Comparison of ENCODE assay signal across 18 cellular contexts in genomic region chr22:20577549-20577975, GRCh38.
A peak's percentile ranks its signal among the peaks of the same experiment; 100 is the strongest.
DNase-seq lines count a peak whose midpoint lies in the region; ATAC-seq and TF ChIP-seq lines count a peak whose summit lies in the region.
"Had no signal": no experiment of that assay in that cellular context is flagged by ENCODE, and none has a peak within 500 bp of the region (broad histone marks: within the 10 kb centered on the region; RNA-seq: fewer than 3 reads in every experiment).

No MANE protein-coding gene starts in this region.

- H3K9me3 Mint-ChIP-seq in activated CD8-positive, alpha-beta T cell treated with anti-CD3 and anti-CD28 coated beads, Interleukin-2, amount 10 ng/mL, durations not matched to agents 7 days and 5 days (ENCODE audit: insufficient read depth) = no peaks in the 10 kb centered on the region
- H3K9me3 Mint-ChIP-seq in type B pancreatic cell = no peaks in the 10 kb centered on the region
- H3K9me3 Mint-ChIP-seq: activated naive CD4-positive, alpha-beta T cell treated with anti-CD3 and anti-CD28 coated beads, Interleukin-2, amount 50 U/mL, for 24 hours had no signal

- H3K36me3 ChIP-seq in left ventricle myocardium inferior (peaks cover 73% of the 10 kb centered on the region), heart left ventricle (peaks cover 5 to 99% (median 76%) of the 10 kb centered on the region in 9 donors), lower lobe of right lung (peaks cover 94% of the 10 kb centered on the region)
- H3K36me3 ChIP-seq in effector memory CD4-positive, alpha-beta T cell (ENCODE audit: control insufficient read depth, insufficient read depth, low read length) = peaks cover 84% of the 10 kb centered on the region
- H3K36me3 ChIP-seq: ovary had no signal

- POLR2A ChIA-PET in activated CD8-positive, alpha-beta T cell treated with anti-CD3 and anti-CD28 coated beads, Interleukin-2, amount 10 ng/mL, durations not matched to agents 7 days and 5 days (lab: Charles Lee) = interaction anchor here (0.6 kb wide), 1 partner anchor 11 kb away, joined by 3 read pairs; no protein-coding TSS in a partner anchor

- ATAC-seq in heart left ventricle = no peak
- ATAC-seq in activated CD8-positive, alpha-beta T cell treated with anti-CD3 and anti-CD28 coated beads, Interleukin-2, amount 10 ng/mL, durations not matched to agents 7 days and 5 days = no peak
- ATAC-seq in lower lobe of right lung = peak; percentile 42 to 63
- ATAC-seq in GM21526 (IDR thresholded peaks at IDR 0.05; ENCODE audit: low FRiP score, unreplicated experiment) = no peak

- H3K9me3 ChIP-seq in left ventricle myocardium inferior (replicated peaks) (no peaks in the 10 kb centered on the region), heart left ventricle (no peaks in the 10 kb centered on the region), lower lobe of right lung (no peaks in the 10 kb centered on the region)
- H3K9me3 ChIP-seq in effector memory CD4-positive, alpha-beta T cell (ENCODE audit: control insufficient read depth, low read length) = no peaks in the 10 kb centered on the region
- H3K9me3 ChIP-seq: ovary, tibial artery had no signal

- peaks cover 33% of the 10 kb centered on the region for H3K4me1 ChIP-seq in left ventricle myocardium inferior
- peaks cover 0 to 35% (median 18%) of the 10 kb centered on the region in 12 donors for H3K4me1 ChIP-seq in heart left ventricle
- H3K4me1 ChIP-seq in lower lobe of right lung = peaks cover 45% of the 10 kb centered on the region
- H3K4me1 ChIP-seq in effector memory CD4-positive, alpha-beta T cell (ENCODE audit: control insufficient read depth, insufficient read depth, low read length, poor library complexity, severe bottlenecking) = peaks cover 12% of the 10 kb centered on the region

- H3K27ac Mint-ChIP-seq in activated CD8-positive, alpha-beta T cell treated with anti-CD3 and anti-CD28 coated beads, Interleukin-2, amount 10 ng/mL, durations not matched to agents 7 days and 5 days = peak overlapping the region; percentile 43
- peak overlapping the region; percentile 62 for H3K27ac Mint-ChIP-seq in type B pancreatic cell
- H3K27ac Mint-ChIP-seq: activated naive CD4-positive, alpha-beta T cell treated with anti-CD3 and anti-CD28 coated beads, Interleukin-2, amount 50 U/mL, for 24 hours had no signal

- intact Hi-C loops in left ventricle myocardium inferior (cut with micrococcal nuclease) (no loop called here), heart left ventricle (cut with DNase I) (loop anchor here in 2 of 10 donors (10.0 kb wide), 1 partner anchor 163 kb away; no protein-coding TSS in a partner anchor), lower lobe of right lung (cut with DNase I) (no loop called here)

- TF ChIP-seq CTCF in left ventricle myocardium inferior (IDR thresholded peaks at IDR 0.05; ENCODE audit: borderline replicate concordance) (no peak), heart left ventricle (IDR thresholded peaks at IDR 0.05) (no peak), lower lobe of right lung (IDR thresholded peaks at IDR 0.05) (no peak), type B pancreatic cell (conservative IDR thresholded peaks at IDR 0.05) (no peak)

- no peaks in the 10 kb centered on the region for H3K27me3 Mint-ChIP-seq in activated CD8-positive, alpha-beta T cell treated with anti-CD3 and anti-CD28 coated beads, Interleukin-2, amount 10 ng/mL, durations not matched to agents 7 days and 5 days (ENCODE audit: low read depth)
- H3K27me3 Mint-ChIP-seq in type B pancreatic cell = no peaks in the 10 kb centered on the region
- H3K27me3 Mint-ChIP-seq: activated naive CD4-positive, alpha-beta T cell treated with anti-CD3 and anti-CD28 coated beads, Interleukin-2, amount 50 U/mL, for 24 hours had no signal

- H3K4me3 ChIP-seq in left ventricle myocardium inferior (no peak overlapping the region), heart left ventricle (no peak overlapping the region), lower lobe of right lung (no peak overlapping the region)
- no peak overlapping the region for H3K4me3 ChIP-seq in effector memory CD4-positive, alpha-beta T cell (ENCODE audit: insufficient read depth, low read depth, low read length, poor library complexity, severe bottlenecking)
- H3K4me3 ChIP-seq: ovary, tibial artery had no signal

- H3K27ac ChIP-seq in left ventricle myocardium inferior (replicated peaks) = no peak overlapping the region
- H3K27ac ChIP-seq in heart left ventricle = no peak overlapping the region
- H3K27ac ChIP-seq in lower lobe of right lung = peak overlapping the region; percentile 41
- no peak overlapping the region for H3K27ac ChIP-seq in effector memory CD4-positive, alpha-beta T cell (ENCODE audit: insufficient read depth, low read length, poor library complexity, severe bottlenecking)
- H3K27ac ChIP-seq: ovary, tibial artery had no signal

- 78 to 88% (median 87%) methylated on average over 8 of the region's 8 CpGs for WGBS in heart left ventricle, 4 donors

- DNase-seq in left ventricle myocardium inferior = peak; percentile 19
- no peak for DNase-seq in heart left ventricle
- DNase-seq in activated CD8-positive, alpha-beta T cell treated with anti-CD3 and anti-CD28 coated beads, Interleukin-2, amount 10 ng/mL, durations not matched to agents 7 days and 5 days = no peak
- peak; percentile 78 for DNase-seq in lower lobe of right lung
- DNase-seq in type B pancreatic cell (ENCODE audit: extremely low spot score, unreplicated experiment) = no peak
- no peak for DNase-seq in effector memory CD4-positive, alpha-beta T cell
- no peak for DNase-seq in midbrain (lab: John Stamatoyannopoulos, UW)
- DNase-seq: DMS 273 treated with DMSO at 0.1 percent for 48 hours; GDM1; NCI-H1930; NCI-H510A; ovary; SHP77; stimulated activated CD4-positive, alpha-beta T cell treated with anti-CD3 and anti-CD28 coated beads, Interleukin-4, amount 100 ng/mL, for 24 hours; stimulated activated CD8-positive, alpha-beta memory T cell treated with anti-CD3 and anti-CD28 coated beads, Interleukin-4, amount 100 ng/mL, for 48 hours; tibial artery had no signal

- H3K36me3 Mint-ChIP-seq in activated CD8-positive, alpha-beta T cell treated with anti-CD3 and anti-CD28 coated beads, Interleukin-2, amount 10 ng/mL, durations not matched to agents 7 days and 5 days (ENCODE audit: low read depth) = peaks cover 54% of the 10 kb centered on the region
- H3K36me3 Mint-ChIP-seq in type B pancreatic cell = peaks cover 15% of the 10 kb centered on the region

- no peaks in the 10 kb centered on the region for H3K27me3 ChIP-seq in left ventricle myocardium inferior (ENCODE audit: low read depth)
- no peaks in the 10 kb centered on the region for H3K27me3 ChIP-seq in heart left ventricle
- no peaks in the 10 kb centered on the region for H3K27me3 ChIP-seq in lower lobe of right lung (ENCODE audit: low read depth)
- H3K27me3 ChIP-seq in effector memory CD4-positive, alpha-beta T cell (replicated peaks; ENCODE audit: control insufficient read depth, insufficient read depth, low read length, poor library complexity, severe bottlenecking) = no peaks in the 10 kb centered on the region
- H3K27me3 ChIP-seq: ovary, tibial artery had no signal

- H3K4me3 Mint-ChIP-seq in activated CD8-positive, alpha-beta T cell treated with anti-CD3 and anti-CD28 coated beads, Interleukin-2, amount 10 ng/mL, durations not matched to agents 7 days and 5 days = no peak overlapping the region
- H3K4me3 Mint-ChIP-seq in type B pancreatic cell = no peak overlapping the region
- H3K4me3 Mint-ChIP-seq: activated naive CD4-positive, alpha-beta T cell treated with anti-CD3 and anti-CD28 coated beads, Interleukin-2, amount 50 U/mL, for 24 hours had no signal

- no peak for TF ChIP-seq POLR2A in heart left ventricle (IDR thresholded peaks at IDR 0.05)

- CTCF ChIA-PET in activated CD8-positive, alpha-beta T cell treated with anti-CD3 and anti-CD28 coated beads, Interleukin-2, amount 10 ng/mL, durations not matched to agents 7 days and 5 days (lab: Charles Lee) = interaction anchor here (1.6 kb wide), 1 partner anchor 14 kb away, joined by 4 read pairs; no protein-coding TSS in a partner anchor

- H3K4me1 Mint-ChIP-seq in activated CD8-positive, alpha-beta T cell treated with anti-CD3 and anti-CD28 coated beads, Interleukin-2, amount 10 ng/mL, durations not matched to agents 7 days and 5 days (ENCODE audit: low read depth) = peaks cover 9% of the 10 kb centered on the region
- H3K4me1 Mint-ChIP-seq in type B pancreatic cell (ENCODE audit: unreplicated experiment) = peaks cover 4% of the 10 kb centered on the region

Comparison
In these comparisons a context has a peak if more than half of its experiments do, and no peak if none do; other contexts are left out.
1. DNase-seq: peak in left ventricle myocardium inferior (single experiment) and lower lobe of right lung (single experiment); none in heart left ventricle (0 of 5), activated CD8-positive, alpha-beta T cell treated with anti-CD3 and anti-CD28 coated beads, Interleukin-2, amount 10 ng/mL, durations not matched to agents 7 days and 5 days (single experiment), type B pancreatic cell (single experiment), effector memory CD4-positive, alpha-beta T cell (0 of 3) and midbrain (single experiment).
2. ATAC-seq: peak in lower lobe of right lung (2 of 2); none in heart left ventricle (0 of 4), activated CD8-positive, alpha-beta T cell treated with anti-CD3 and anti-CD28 coated beads, Interleukin-2, amount 10 ng/mL, durations not matched to agents 7 days and 5 days (single experiment) and GM21526 (single experiment).